14 cellular contexts compared by ENCODE assay signal in genomic region chr6:144327081-144327480, GRCh38. TPM values are rescaled to one million over a fixed set of nuclear protein-coding genes. Genes with fewer than 3 reads are reported as not detected.
DNase-seq lines count a peak whose midpoint lies in the region; ATAC-seq and TF ChIP-seq lines count a peak whose summit lies in the region.
"Had no signal": no experiment of that assay in that cellular context is flagged by ENCODE, and none has a peak within 500 bp of the region (broad histone marks: within the 10 kb centered on the region; RNA-seq: fewer than 3 reads in every experiment).

No MANE protein-coding gene starts in this region.

- H2AK5ac ChIP-seq in IMR-90 (ENCODE audit: low read depth, low read length) = no peak overlapping the region

- H4K8ac ChIP-seq in IMR-90 (ENCODE audit: low read depth in 2 of 2, low read length in 2 of 2) = no peak overlapping the region

- no peak overlapping the region for H2BK120ac ChIP-seq in IMR-90 (ENCODE audit: low read depth, low read length)

- no peak for ATAC-seq in IMR-90 (ENCODE audit: low read depth)
- peak; percentile 28 to 74 for ATAC-seq in gastrocnemius medialis
- ATAC-seq in GM18858 (IDR thresholded peaks at IDR 0.05; ENCODE audit: unreplicated experiment) = no peak
- ATAC-seq in GM21825 (IDR thresholded peaks at IDR 0.05; ENCODE audit: unreplicated experiment) = no peak

- H3K9ac ChIP-seq in IMR-90 (ENCODE audit: low read depth, low read length) = no peak overlapping the region

- H4K20me1 ChIP-seq in IMR-90 (ENCODE audit: insufficient read depth, low read length) = peaks cover 25% of the 10 kb centered on the region

- no peak overlapping the region for H2BK20ac ChIP-seq in IMR-90 (ENCODE audit: low read depth, low read length)

- intact Hi-C loops in IMR-90 (cut with micrococcal nuclease) = no loop called here
- intact Hi-C loops in gastrocnemius medialis (cut with DNase I; ENCODE audit: low total_unique reads) = no loop called here

- no peaks in the 10 kb centered on the region for H3K27me3 ChIP-seq in IMR-90 (ENCODE audit: control insufficient read depth, insufficient read depth, low read length)
- no peaks in the 10 kb centered on the region for H3K27me3 ChIP-seq in layer of hippocampus (ENCODE audit: control insufficient read depth, insufficient read depth, low read length)
- H3K27me3 ChIP-seq in gastrocnemius medialis = no peaks in the 10 kb centered on the region

- peaks cover 10% of the 10 kb centered on the region for H3K9me1 ChIP-seq in IMR-90 (ENCODE audit: insufficient read depth, low read length)

- H3K56ac ChIP-seq in IMR-90 (ENCODE audit: extremely low read depth, insufficient read depth, low read length) = no peak overlapping the region

- in situ Hi-C loops in IMR-90 (cut with MboI; ENCODE audit: low sequenced_read_pairs) (no loop called here), gastrocnemius medialis (cut with MboI; ENCODE audit: low sequenced_read_pairs in 4 of 4) (no loop called here)

- H4K91ac ChIP-seq in IMR-90 (ENCODE audit: insufficient read depth, low read depth, low read length) = no peak overlapping the region

- TF ChIP-seq RAD21 in IMR-90 (IDR thresholded peaks at IDR 0.05; ENCODE audit: low read length) = no peak

- H2AK9ac ChIP-seq in IMR-90 (replicated peaks; ENCODE audit: low read depth, low read length, poor library complexity) = no peak overlapping the region

- TF ChIP-seq CTCF in IMR-90 (conservative IDR thresholded peaks at IDR 0.05; ENCODE audit: low read depth, low read length) (no peak), gastrocnemius medialis (IDR thresholded peaks at IDR 0.05 in 4 of 5, conservative IDR thresholded peaks at IDR 0.05 in 1 of 5) (no peak)

- POLR2A ChIA-PET in IMR-90 (lab: Charles Lee; ENCODE audit: unreplicated experiment) = no interaction called here

- H3K9me3 ChIP-seq in IMR-90 (ENCODE audit: control insufficient read depth, insufficient read depth, low read length) = no peaks in the 10 kb centered on the region
- no peaks in the 10 kb centered on the region for H3K9me3 ChIP-seq in gastrocnemius medialis

- H3K36me3 ChIP-seq in IMR-90 (ENCODE audit: control insufficient read depth, insufficient read depth, low read length) = no peaks in the 10 kb centered on the region
- H3K36me3 ChIP-seq in gastrocnemius medialis = no peaks in the 10 kb centered on the region

- H3K4ac ChIP-seq in IMR-90 (ENCODE audit: low read depth, low read length) = no peak overlapping the region

- H3K18ac ChIP-seq in IMR-90 (ENCODE audit: low read depth, low read length) = no peak overlapping the region

- peaks cover 41 to 74% of the 10 kb centered on the region in 2 experiments for H3K79me1 ChIP-seq in IMR-90 (ENCODE audit: low read depth in 1 of 2, low read length in 2 of 2)

- TF ChIP-seq POLR2A in IMR-90 (IDR thresholded peaks at IDR 0.05; ENCODE audit: low read depth, low read length) = no peak
- TF ChIP-seq POLR2A in gastrocnemius medialis (IDR thresholded peaks at IDR 0.05) = no peak

- H2AFZ ChIP-seq in IMR-90 (replicated peaks; ENCODE audit: low read length, poor library complexity) = no peak overlapping the region

- H3K23ac ChIP-seq in IMR-90 (ENCODE audit: low read depth, low read length) = 0 out of 2 replicates have a peak overlapping the region, but pooled peaks have one; percentile 20

- H2BK15ac ChIP-seq in IMR-90 (ENCODE audit: low read depth, low read length) = no peak overlapping the region

- BruUV-seq in IMR-90 (replicated peaks; lab: Mats Ljungman, UMichigan) = no TSS peak

- no peak overlapping the region for H3K4me2 ChIP-seq in IMR-90 (ENCODE audit: low read depth, low read length)

- no peak for DNase-seq in IMR-90
- no peak for DNase-seq in gastrocnemius medialis
- no peak for DNase-seq in NCI-H2171 (lab: John Stamatoyannopoulos, UW)
- no peak for DNase-seq in NCI-H1417 (lab: John Stamatoyannopoulos, UW)
- DNase-seq: activated CD8-positive, alpha-beta memory T cell treated with anti-CD3 and anti-CD28 coated beads for 24 hours; activated naive CD8-positive, alpha-beta T cell treated with anti-CD3 and anti-CD28 coated beads for 36 hours; MM.1S; NCI-H446; T1000 had no signal

- no peak overlapping the region for H2BK5ac ChIP-seq in IMR-90 (ENCODE audit: low read depth, low read length, poor library complexity, severe bottlenecking)

- no peak overlapping the region for H3K27ac ChIP-seq in IMR-90 (ENCODE audit: insufficient read depth, low read length)
- H3K27ac ChIP-seq in cingulate gyrus (ENCODE audit: low read depth, low read length) = peak overlapping the region; percentile 61
- H3K27ac ChIP-seq in layer of hippocampus (ENCODE audit: low read depth, low read length) = peak overlapping the region; percentile 63
- H3K27ac ChIP-seq in gastrocnemius medialis = peak overlapping the region; percentile 21 to 62 (median 50)

- dilution Hi-C loops in IMR-90 (cut with HindIII; ENCODE audit: low sequenced_read_pairs, unreplicated experiment) = no loop called here

- H3K4me3 ChIP-seq in IMR-90 (ENCODE audit: insufficient read depth, low read depth, low read length) = no peak overlapping the region
- no peak overlapping the region for H3K4me3 ChIP-seq in gastrocnemius medialis
- H3K4me3 ChIP-seq: coronary artery had no signal

- H4K5ac ChIP-seq in IMR-90 (ENCODE audit: low read depth, low read length) = no peak overlapping the region

- H3K14ac ChIP-seq in IMR-90 (replicated peaks; ENCODE audit: low read depth, low read length) = no peak overlapping the region

- WGBS in IMR-90 (ENCODE audit: extremely low coverage in 2 of 2, insufficient read length in 1 of 2), 2 experiments = 40% methylated on average over 3 of the region's 5 CpGs; no CpG with 5 or more reads in 1 of the 2 experiments

- H3K4me1 ChIP-seq in IMR-90 (ENCODE audit: control insufficient read depth, insufficient read depth, low read length) (peaks cover 11% of the 10 kb centered on the region), gastrocnemius medialis (peaks cover 25 to 29% of the 10 kb centered on the region in 2 donors)

- CTCF ChIA-PET in IMR-90 (lab: Yijun Ruan, JAX) = no interaction called here

TF ChIP-seq in IMR-90, 13 proteins besides CTCF, POLR2A, EP300 and RAD21:
- TF ChIP-seq MXI1 (IDR thresholded peaks at IDR 0.05; ENCODE audit: borderline replicate concordance, low read depth, low read length) = no peak
- TF ChIP-seq MAZ (IDR thresholded peaks at IDR 0.05; ENCODE audit: borderline replicate concordance, low read depth, low read length) = no peak
- no peak for TF ChIP-seq CEBPB (IDR thresholded peaks at IDR 0.05; ENCODE audit: low read depth, low read length)
- TF ChIP-seq RFX5 (IDR thresholded peaks at IDR 0.05; ENCODE audit: low read depth, low read length) = no peak
- no peak for TF ChIP-seq ELK1 (IDR thresholded peaks at IDR 0.05; ENCODE audit: borderline replicate concordance, low read depth, low read length)

RNA-seq across cellular contexts. Expression of gene UTRN, which starts 41.9 kb away (rescaled TPM):
- total RNA-seq in IMR-90 (2012; rRNA removed) (83.5 and 91.4 TPM in 2 replicates), gastrocnemius medialis (10 to 100 TPM; 24.1 to 66.3 (median 40.1) TPM)
- 17.3 and 18.7 TPM in 2 replicates for polyA plus RNA-seq in IMR-90 (2012; rRNA removed)
- 6.6 and 11.2 TPM in 2 replicates for polyA plus RNA-seq in IMR-90 (2012; cell fraction: cytosol; rRNA removed)
- polyA plus RNA-seq in IMR-90 (2012; cell fraction: nucleus; rRNA removed; ENCODE audit: low replicate concordance) = 11.9 and 27.9 TPM in 2 replicates

Comparison
In these comparisons a context has a peak if more than half of its experiments do, and no peak if none do; other contexts are left out.
1. ATAC-seq: peak in gastrocnemius medialis (2 of 2); none in IMR-90 (single experiment), GM18858 (single experiment) and GM21825 (single experiment).